ENCODE assay signal across 8 cellular contexts in genomic region chr6:3732345-3733141, GRCh38. TPM values are rescaled to one million over a fixed set of nuclear protein-coding genes. Genes with fewer than 3 reads are reported as not detected.
A peak's percentile ranks its signal among the peaks of the same experiment; 100 is the strongest.
DNase-seq lines count a peak whose midpoint lies in the region; TF ChIP-seq lines count a peak whose summit lies in the region.

No MANE protein-coding gene starts in this region.

- POLR2A ChIA-PET in RWPE1 (lab: Yijun Ruan, JAX; ENCODE audit: low non-redundant PET), result interaction anchor here (0.8 to 1.0 kb wide), 2 partner anchors 138 to 453 kb away, joined by 3 read pairs; no protein-coding TSS in a partner anchor

- peak overlapping the region; percentile 19 for H3K4me2 ChIP-seq in osteoblast (ENCODE audit: insufficient read depth, low read length)

- H2AFZ ChIP-seq in osteoblast (ENCODE audit: low read length), result no peak overlapping the region

- DNase-seq in EH (ENCODE audit: low read depth) (peak; percentile 75), LHCN-M2 (ENCODE audit: low read depth) (peak; percentile 74), RWPE1 (ENCODE audit: low spot score) (peak; percentile 68), fibroblast of villous mesenchyme (ENCODE audit: low read depth) (peak; percentile 73), osteoblast (ENCODE audit: insufficient read length, low spot score, missing footprints) (peak; percentile 92), transverse colon (peak; percentile 77), NCI-H1048 (lab: John Stamatoyannopoulos, UW) (no peak)
- DNase-seq in activated T-helper 1 cell treated with anti-CD3 and anti-CD28 coated beads, Interleukin-2, amount 50 U/mL, for 16 hours (ENCODE audit: low read depth in 1 of 2, low spot score in 1 of 2), result peak; percentile 49

- H3K36me3 ChIP-seq in osteoblast (ENCODE audit: insufficient read depth, low read length) (peaks cover 95% of the 10 kb centered on the region), transverse colon (peaks cover 0 to 6% (median 0%) of the 10 kb centered on the region in 4 donors)

- H4K20me1 ChIP-seq in osteoblast (ENCODE audit: insufficient read depth, low read length), result peaks cover 98% of the 10 kb centered on the region

- intact Hi-C loops in transverse colon (cut with DNase I; ENCODE audit: low total_unique reads), result loop anchor here (2.0 kb wide), 1 partner anchor 454 kb away; no protein-coding TSS in a partner anchor

- CTCF ChIA-PET in RWPE1 (lab: Yijun Ruan, JAX), result interaction anchor here (0.5 to 2.0 kb wide), 18 partner anchors 91 to 1823 kb away, joined by 3 to 21 read pairs (median 3); no protein-coding TSS in a partner anchor

- H3K9me3 ChIP-seq in osteoblast (ENCODE audit: low read depth, low read length) (no peaks in the 10 kb centered on the region), transverse colon (no peaks in the 10 kb centered on the region)

- H3K27me3 ChIP-seq in osteoblast (ENCODE audit: insufficient read depth, low read length), result no peaks in the 10 kb centered on the region
- no peaks in the 10 kb centered on the region for H3K27me3 ChIP-seq in transverse colon

- TF ChIP-seq CTCF in RWPE1 (conservative IDR thresholded peaks at IDR 0.05; ENCODE audit: low read depth), result peak; percentile 95
- peak; percentile 90 for TF ChIP-seq CTCF in fibroblast of villous mesenchyme (IDR thresholded peaks at IDR 0.05; ENCODE audit: insufficient read depth, low read depth, low read length)
- peak; percentile 89 for TF ChIP-seq CTCF in osteoblast (IDR thresholded peaks at IDR 0.05; ENCODE audit: extremely low read depth, low read depth, low read length)
- peak; percentile 84 to 86 (median 85) for TF ChIP-seq CTCF in transverse colon (IDR thresholded peaks at IDR 0.05)

- TF ChIP-seq EP300 in transverse colon (IDR thresholded peaks at IDR 0.05; ENCODE audit: low read depth), result no peak

- H3K79me2 ChIP-seq in osteoblast (ENCODE audit: insufficient read depth, low read length), result peaks cover 100% of the 10 kb centered on the region

- WGBS in transverse colon (ENCODE audit: low coverage in 1 of 2), 2 donors, result 24% methylated on average over 16 of the region's 16 CpGs; no CpG with 5 or more reads in 1 of the 2 donors

- in situ Hi-C loops in transverse colon (cut with MboI; ENCODE audit: low pct_ligation_motif_present in 1 of 4, low pct_unique_long_range_greater_than_20kb in 1 of 4, low sequenced_read_pairs in 3 of 4), result loop anchor here (5.0 to 25.0 kb wide), 9 partner anchors 270 to 620 kb away; partner anchors contain the start of genes BPHL (in 2 of the 4), ECI2 (in 1 of the 4) and SLC22A23 (in 1 of the 4)

- H3K27ac ChIP-seq in RWPE1, result peak overlapping the region; percentile 57
- H3K27ac ChIP-seq in osteoblast (ENCODE audit: low read depth, low read length), result peak overlapping the region; percentile 54
- H3K27ac ChIP-seq in transverse colon, result no peak overlapping the region

- H3K4me1 ChIP-seq in osteoblast (ENCODE audit: insufficient read depth, low read length) (peaks cover 20% of the 10 kb centered on the region), transverse colon (peaks cover 0 to 3% (median 0%) of the 10 kb centered on the region in 4 donors)

- no peak overlapping the region for H3K4me3 ChIP-seq in fibroblast of villous mesenchyme (ENCODE audit: low read depth, low read length)
- no peak overlapping the region for H3K4me3 ChIP-seq in osteoblast (ENCODE audit: insufficient read depth, low read length)
- H3K4me3 ChIP-seq in transverse colon, result no peak overlapping the region

- TF ChIP-seq POLR2A in transverse colon (IDR thresholded peaks at IDR 0.05), result no peak

RNA-seq across cellular contexts. Expression of gene PXDC1, which starts 19.0 kb away (rescaled TPM):
- total RNA-seq in LHCN-M2 (2014; rRNA removed) (43.1 and 44.6 TPM in 2 replicates), fibroblast of villous mesenchyme (82.1 and 92.4 TPM in 2 replicates), osteoblast (144 and 161 TPM in 2 replicates), transverse colon (10 to 100 TPM; 14.6 to 85.4 (median 44.3) TPM)
- 58.3 TPM for polyA plus RNA-seq in LHCN-M2 (2012)

Comparison
In these comparisons a context has a peak if more than half of its experiments do, and no peak if none do; other contexts are left out.
1. H3K27ac ChIP-seq: peak in RWPE1 (single experiment) and osteoblast (single experiment); none in transverse colon (0 of 4).
2. Peak in every context shown above with its lines, with median percentiles within 50 percentile points of each other: CTCF ChIP-seq.